ENCODE assay signal across 10 cellular contexts in the genomic region with DNA sequence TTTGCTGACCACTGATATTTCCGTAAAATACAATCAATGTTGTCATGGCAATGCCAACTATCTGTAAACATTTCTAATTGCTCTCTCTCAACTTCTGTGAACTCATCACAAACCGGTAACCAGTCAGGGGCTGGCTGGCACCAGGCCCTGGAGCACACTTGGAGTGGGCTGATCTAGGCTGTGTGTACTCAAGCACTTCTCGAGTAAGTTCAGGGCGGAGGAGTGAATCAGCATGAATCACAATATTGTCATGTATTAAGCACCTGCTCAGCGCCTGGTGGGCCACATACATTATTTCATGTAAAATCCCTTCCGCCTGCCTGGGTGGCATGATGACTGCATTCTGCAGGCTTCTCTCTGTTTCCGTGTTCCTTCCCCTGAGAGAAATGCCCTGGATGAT.
DNase-seq lines count a peak whose midpoint lies in the region; ATAC-seq and TF ChIP-seq lines count a peak whose summit lies in the region.
"Had no signal": no experiment of that assay in that cellular context is flagged by ENCODE, and none has a peak within 500 bp of the region (broad histone marks: within the 10 kb centered on the region; RNA-seq: fewer than 3 reads in every experiment).

No MANE protein-coding gene starts in this region.

- no peak for TF ChIP-seq POLR2A in testis (IDR thresholded peaks at IDR 0.05)

- H3K4me1 Mint-ChIP-seq in naive thymus-derived CD8-positive, alpha-beta T cell = peaks cover 0 to 3% (median 0%) of the 10 kb centered on the region in 4 donors

- TF ChIP-seq CTCF in Panc1 (IDR thresholded peaks at IDR 0.05) = no peak
- TF ChIP-seq CTCF in fibroblast of villous mesenchyme (IDR thresholded peaks at IDR 0.05; ENCODE audit: insufficient read depth, low read depth, low read length) = no peak
- TF ChIP-seq CTCF in testis (IDR thresholded peaks at IDR 0.05) = no peak

- no peaks in the 10 kb centered on the region for H3K9me3 ChIP-seq in Panc1 (ENCODE audit: control insufficient read depth, insufficient read depth, low read depth, low read length)
- H3K9me3 ChIP-seq in testis = no peaks in the 10 kb centered on the region

- no peak overlapping the region for H3K4me3 Mint-ChIP-seq in naive thymus-derived CD8-positive, alpha-beta T cell
- H3K4me3 Mint-ChIP-seq: activated CD4-positive, alpha-beta memory T cell treated with anti-CD3 and anti-CD28 coated beads for 36 hours had no signal

- no peaks in the 10 kb centered on the region for H3K4me1 ChIP-seq in Panc1 (ENCODE audit: control insufficient read depth, insufficient read depth, low read length)
- no peaks in the 10 kb centered on the region for H3K4me1 ChIP-seq in testis

- BruUV-seq in Panc1 (replicated peaks; lab: Mats Ljungman, UMichigan) = no TSS peak

- CTCF ChIA-PET in Panc1 (lab: Charles Lee) = no interaction called here

- POLR2A ChIA-PET in Panc1 (lab: Charles Lee) = no interaction called here
- POLR2A ChIA-PET in naive thymus-derived CD8-positive, alpha-beta T cell (lab: Charles Lee) = no interaction called here

- no peaks in the 10 kb centered on the region for H3K9me3 Mint-ChIP-seq in naive thymus-derived CD8-positive, alpha-beta T cell
- H3K9me3 Mint-ChIP-seq: activated CD4-positive, alpha-beta memory T cell treated with anti-CD3 and anti-CD28 coated beads for 36 hours had no signal

- peak; percentile 95 for DNase-seq in HT-29 (ENCODE audit: low spot score)
- peak; percentile 72 for DNase-seq in Panc1 (ENCODE audit: low read depth, low spot score)
- peak; percentile 6 for DNase-seq in fibroblast of villous mesenchyme (ENCODE audit: low read depth)
- peak; percentile 12 for DNase-seq in testis
- DNase-seq in naive thymus-derived CD8-positive, alpha-beta T cell = no peak
- no peak for DNase-seq in NCI-H524 treated with DMSO at 0.1 percent for 48 hours (lab: John Stamatoyannopoulos, UW)
- no peak for DNase-seq in activated gamma-delta T cell treated with Interleukin-2 at 50 U/mL for 16 hours
- DNase-seq: activated CD4-positive, alpha-beta memory T cell treated with anti-CD3 and anti-CD28 coated beads for 36 hours had no signal

- H3K27ac ChIP-seq in Panc1 (ENCODE audit: low read length) = no peak overlapping the region
- H3K27ac ChIP-seq in testis = no peak overlapping the region

- 78 to 93% methylated on average over 7 of the region's 7 CpGs for WGBS in testis, 2 donors

- no peak overlapping the region for H3K27ac Mint-ChIP-seq in naive thymus-derived CD8-positive, alpha-beta T cell
- H3K27ac Mint-ChIP-seq: activated CD4-positive, alpha-beta memory T cell treated with anti-CD3 and anti-CD28 coated beads for 36 hours had no signal

- intact Hi-C loops in Panc1 (cut with micrococcal nuclease; ENCODE audit: unreplicated experiment) = no loop called here
- intact Hi-C loops in testis (cut with DNase I; ENCODE audit: low total_unique reads) = no loop called here

- peak; percentile 75 for ATAC-seq in Panc1
- no peak for ATAC-seq in HG03175 (IDR thresholded peaks at IDR 0.05; ENCODE audit: unreplicated experiment)
- ATAC-seq in naive thymus-derived CD8-positive, alpha-beta T cell = no peak
- ATAC-seq: K562 had no signal

- peaks cover 1 to 26% (median 15%) of the 10 kb centered on the region in 5 donors for H3K27me3 Mint-ChIP-seq in naive thymus-derived CD8-positive, alpha-beta T cell

- no peaks in the 10 kb centered on the region for H3K36me3 Mint-ChIP-seq in naive thymus-derived CD8-positive, alpha-beta T cell
- H3K36me3 Mint-ChIP-seq: activated CD4-positive, alpha-beta memory T cell treated with anti-CD3 and anti-CD28 coated beads for 36 hours had no signal

- H3K27me3 ChIP-seq in Panc1 (ENCODE audit: control insufficient read depth, insufficient read depth, low read length) (no peaks in the 10 kb centered on the region), testis (no peaks in the 10 kb centered on the region)

- in situ Hi-C loops in Panc1 (cut with HindIII; ENCODE audit: low pct_unique_long_range_greater_than_20kb, low sequenced_read_pairs) = no loop called here

- no peak overlapping the region for H3K4me3 ChIP-seq in Panc1 (ENCODE audit: low read depth in 2 of 2, low read length in 2 of 2)
- no peak overlapping the region for H3K4me3 ChIP-seq in fibroblast of villous mesenchyme (ENCODE audit: low read depth, low read length)
- H3K4me3 ChIP-seq in testis = no peak overlapping the region
- H3K4me3 ChIP-seq: K562 had no signal

- H3K36me3 ChIP-seq in Panc1 (ENCODE audit: control insufficient read depth, insufficient read depth, low read length) (no peaks in the 10 kb centered on the region), testis (ENCODE audit: low read depth, missing control alignments) (no peaks in the 10 kb centered on the region)

Comparison
In these comparisons a context has a peak if more than half of its experiments do, and no peak if none do; other contexts are left out.
1. DNase-seq: peak in HT-29 (single experiment), Panc1 (single experiment), fibroblast of villous mesenchyme (single experiment) and testis (single experiment); none in naive thymus-derived CD8-positive, alpha-beta T cell (0 of 10), NCI-H524 treated with DMSO at 0.1 percent for 48 hours (single experiment) and activated gamma-delta T cell treated with Interleukin-2 at 50 U/mL for 16 hours (single experiment).